8 cellular contexts compared by ENCODE assay signal in the genomic region with DNA sequence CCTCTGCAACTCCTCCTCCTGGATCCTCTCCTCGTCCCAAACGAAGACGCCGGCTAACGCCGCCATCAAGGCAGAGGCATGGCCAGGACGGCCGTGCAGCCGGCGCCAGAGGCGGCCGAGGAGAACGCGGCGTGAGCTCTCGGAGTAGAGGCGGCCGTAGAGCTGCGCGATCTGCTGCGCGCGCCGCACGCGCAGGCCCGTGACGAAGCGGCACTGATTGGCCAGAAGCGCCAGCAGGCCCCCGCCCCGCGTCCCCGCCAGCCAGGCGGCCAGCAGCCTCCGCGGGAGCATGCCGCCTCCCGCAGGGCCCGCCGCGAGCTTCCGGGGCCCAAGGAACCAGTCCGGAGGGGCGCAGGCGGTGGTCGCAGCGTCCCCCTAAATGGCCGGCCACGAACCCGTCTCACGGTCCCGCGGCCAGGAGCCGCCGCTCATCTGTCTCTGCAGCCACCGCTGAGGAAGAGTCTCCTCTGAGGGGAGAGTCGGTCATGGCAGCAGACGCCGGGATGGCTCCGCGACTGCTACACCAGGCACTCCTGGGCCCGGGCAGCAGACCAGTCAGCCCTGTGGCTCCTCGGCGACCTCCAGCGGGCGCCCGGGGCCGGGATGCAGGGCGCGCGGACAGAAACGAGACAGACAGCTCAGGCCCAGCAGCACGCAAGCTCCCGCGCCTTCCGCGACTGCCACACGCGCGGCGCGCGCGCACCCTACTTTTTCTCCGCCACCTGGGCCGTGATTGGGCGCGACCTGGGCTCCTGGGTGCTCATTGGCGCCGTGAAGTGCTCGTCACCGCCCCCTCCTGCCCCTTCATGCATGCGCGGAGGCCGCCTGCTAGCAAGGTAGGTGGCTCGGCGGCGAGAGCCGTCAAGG. TPM values are rescaled to one million over a fixed set of nuclear protein-coding genes. Genes with fewer than 3 reads are reported as not detected.
A peak's percentile ranks its signal among the peaks of the same experiment; 100 is the strongest.
DNase-seq lines count a peak whose midpoint lies in the region; ATAC-seq and TF ChIP-seq lines count a peak whose summit lies in the region.

Gene STARD7 (minus strand): TSS at position 684 of the 867 bp plus-strand sequence. CDS start 393 bp downstream, at position 291.

- in situ Hi-C loops in GM13976 (cut with MboI; ENCODE audit: low sequenced_read_pairs, unreplicated experiment): no loop called here

- H3K4me1 Mint-ChIP-seq in T-helper 1 cell treated with Interleukin-12 subunit alpha and Interleukin-12 subunit beta and Interleukin-4 antibody, amounts not matched to agents 30 μg/mL and 1 μg/mL, for 36 hours (ENCODE audit: low read depth): peaks cover 46% of the 10 kb centered on the region
- H3K4me1 Mint-ChIP-seq in progenitor cell of endocrine pancreas (ENCODE audit: low read depth): peaks cover 44% of the 10 kb centered on the region

- H3K9me3 Mint-ChIP-seq in T-helper 1 cell treated with Interleukin-12 subunit alpha and Interleukin-12 subunit beta and Interleukin-4 antibody, amounts not matched to agents 30 μg/mL and 1 μg/mL, for 36 hours: no peaks in the 10 kb centered on the region
- no peaks in the 10 kb centered on the region for H3K9me3 Mint-ChIP-seq in progenitor cell of endocrine pancreas (ENCODE audit: low read depth)

- peak within 1 kb of the TSS; percentile 94 for H3K4me3 Mint-ChIP-seq in T-helper 1 cell treated with Interleukin-12 subunit alpha and Interleukin-12 subunit beta and Interleukin-4 antibody, amounts not matched to agents 30 μg/mL and 1 μg/mL, for 36 hours
- peak within 1 kb of the TSS; percentile 95 for H3K4me3 Mint-ChIP-seq in progenitor cell of endocrine pancreas (ENCODE audit: low read depth)

- peaks cover 7% of the 10 kb centered on the region for H3K36me3 Mint-ChIP-seq in T-helper 1 cell treated with Interleukin-12 subunit alpha and Interleukin-12 subunit beta and Interleukin-4 antibody, amounts not matched to agents 30 μg/mL and 1 μg/mL, for 36 hours (ENCODE audit: low read depth)
- H3K36me3 Mint-ChIP-seq in progenitor cell of endocrine pancreas (ENCODE audit: insufficient read depth): peaks cover 3% of the 10 kb centered on the region

- peak within 1 kb of the TSS; percentile 86 for H3K27ac Mint-ChIP-seq in T-helper 1 cell treated with Interleukin-12 subunit alpha and Interleukin-12 subunit beta and Interleukin-4 antibody, amounts not matched to agents 30 μg/mL and 1 μg/mL, for 36 hours
- H3K27ac Mint-ChIP-seq in progenitor cell of endocrine pancreas: peak within 1 kb of the TSS; percentile 97

- ATAC-seq in HG02870 (IDR thresholded peaks at IDR 0.05; ENCODE audit: unreplicated experiment) (peak; percentile 81), left cardiac atrium (peak; percentile 96 to 98)

- H3K27me3 Mint-ChIP-seq in T-helper 1 cell treated with Interleukin-12 subunit alpha and Interleukin-12 subunit beta and Interleukin-4 antibody, amounts not matched to agents 30 μg/mL and 1 μg/mL, for 36 hours (ENCODE audit: low read depth): no peaks in the 10 kb centered on the region
- no peaks in the 10 kb centered on the region for H3K27me3 Mint-ChIP-seq in progenitor cell of endocrine pancreas

- DNase-seq in GM13976 (ENCODE audit: low spot score) (peak; percentile 97), NCI-H1694 (lab: John Stamatoyannopoulos, UW) (peak; percentile 96), amniotic stem cell (lab: John Stamatoyannopoulos, UW) (peak; percentile 89), left cardiac atrium (peak; percentile 99), progenitor cell of endocrine pancreas (ENCODE audit: low spot score, unreplicated experiment) (peak; percentile 96), ureter (ENCODE audit: low spot score) (peak; percentile 99)

- TF ChIP-seq CTCF in GM13976 (IDR thresholded peaks at IDR 0.05; ENCODE audit: borderline replicate concordance, control extremely low read depth, extremely low read depth, insufficient read depth, missing control alignments) (no peak), progenitor cell of endocrine pancreas (IDR thresholded peaks at IDR 0.05; ENCODE audit: unreplicated experiment) (peak; percentile 18)

- intact Hi-C loops in left cardiac atrium (cut with DNase I): loop anchor here in 1 of 2 donors (2.0 kb wide), 1 partner anchor 56 kb away; the partner anchor contains the start of gene TMEM127

RNA-seq across cellular contexts. Expression of gene STARD7, which starts in this region (rescaled TPM):
- total RNA-seq in left cardiac atrium: 100 to 1,000 TPM; 135 to 185 TPM
- total RNA-seq in progenitor cell of endocrine pancreas: 117 and 118 TPM in 2 replicates
- total RNA-seq in ureter: 95.0 TPM

Comparison
In these comparisons a context has a peak if more than half of its experiments do, and no peak if none do; other contexts are left out.
1. Peak in every context shown above with its lines: DNase-seq and ATAC-seq.